ENCODE assay signal across 1 cellular context in genomic region chr11:72208281-72208680, GRCh38.
TF ChIP-seq lines count a peak whose summit lies in the region.

No MANE protein-coding gene starts in this region.

TF ChIP-seq in HepG2, 621 proteins besides CTCF, POLR2A, EP300 and RAD21:
- TF ChIP-seq DPF2 (CRISPR knock-in tag; IDR thresholded peaks at IDR 0.05; ENCODE audit: borderline replicate concordance, low read depth) (no peak), ZNF30 (CRISPR knock-in tag; IDR thresholded peaks at IDR 0.05) (no peak), ZIK1 (CRISPR knock-in tag; IDR thresholded peaks at IDR 0.05; ENCODE audit: borderline replicate concordance, low read depth) (no peak), AKAP8 (CRISPR knock-in tag; IDR thresholded peaks at IDR 0.05) (no peak), ZBTB3 (CRISPR knock-in tag; IDR thresholded peaks at IDR 0.05; ENCODE audit: borderline replicate concordance, low read depth) (no peak), NR3C1 (CRISPR knock-in tag; IDR thresholded peaks at IDR 0.05) (no peak), SAP130 (CRISPR knock-in tag; IDR thresholded peaks at IDR 0.05; ENCODE audit: low read depth) (no peak), TOPORS (CRISPR knock-in tag; IDR thresholded peaks at IDR 0.05) (no peak), ZNF552 (CRISPR knock-in tag; IDR thresholded peaks at IDR 0.05; ENCODE audit: borderline replicate concordance) (no peak), ZNF780A (CRISPR knock-in tag; IDR thresholded peaks at IDR 0.05) (no peak)
TF ChIP-seq in HepG2: peak in this region for 0.
